8 cellular contexts compared by ENCODE assay signal in genomic region chr18:36130039-36130831, GRCh38. TPM values are rescaled to one million over a fixed set of nuclear protein-coding genes. Genes with fewer than 3 reads are reported as not detected.
DNase-seq lines count a peak whose midpoint lies in the region; ATAC-seq and TF ChIP-seq lines count a peak whose summit lies in the region.

No MANE protein-coding gene starts in this region.

- no peaks in the 10 kb centered on the region for H3K9me3 Mint-ChIP-seq in activated naive CD4-positive, alpha-beta T cell treated with anti-CD3 and anti-CD28 coated beads, Interleukin-2, amount 50 U/mL, for 24 hours

- no peaks in the 10 kb centered on the region for H3K9me3 ChIP-seq in T-helper 17 cell (ENCODE audit: control insufficient read depth, low read length, poor library complexity, severe bottlenecking)

- no peak for DNase-seq in activated naive CD4-positive, alpha-beta T cell treated with anti-CD3 and anti-CD28 coated beads, Interleukin-2, amount 50 U/mL, for 16 hours
- DNase-seq in T-helper 17 cell (no peak), foreskin fibroblast (no peak), pons (ENCODE audit: low spot score) (peak; percentile 12), retina (no peak), ACHN (no peak)

- peaks cover 62% of the 10 kb centered on the region for H3K4me1 Mint-ChIP-seq in activated naive CD4-positive, alpha-beta T cell treated with anti-CD3 and anti-CD28 coated beads, Interleukin-2, amount 50 U/mL, for 24 hours
- peaks cover 36% of the 10 kb centered on the region for H3K4me1 Mint-ChIP-seq in T-helper 17 cell

- no peaks in the 10 kb centered on the region for H3K27me3 Mint-ChIP-seq in activated naive CD4-positive, alpha-beta T cell treated with anti-CD3 and anti-CD28 coated beads, Interleukin-2, amount 50 U/mL, for 24 hours
- no peaks in the 10 kb centered on the region for H3K27me3 Mint-ChIP-seq in T-helper 17 cell

- H3K36me3 Mint-ChIP-seq in activated naive CD4-positive, alpha-beta T cell treated with anti-CD3 and anti-CD28 coated beads, Interleukin-2, amount 50 U/mL, for 24 hours = peaks cover 4% of the 10 kb centered on the region
- peaks cover 2% of the 10 kb centered on the region for H3K36me3 Mint-ChIP-seq in T-helper 17 cell (ENCODE audit: low read depth)

- peak overlapping the region; percentile 90 for H3K4me3 Mint-ChIP-seq in activated naive CD4-positive, alpha-beta T cell treated with anti-CD3 and anti-CD28 coated beads, Interleukin-2, amount 50 U/mL, for 24 hours
- peak overlapping the region; percentile 94 for H3K4me3 Mint-ChIP-seq in T-helper 17 cell

- no peak for TF ChIP-seq CTCF in foreskin fibroblast (IDR thresholded peaks at IDR 0.05; ENCODE audit: low read depth, low read length)

- H3K4me3 ChIP-seq in foreskin fibroblast (ENCODE audit: low read depth in 1 of 2, low read length in 2 of 2) = peak overlapping the region; percentile 81 to 87

- H3K27ac Mint-ChIP-seq in activated naive CD4-positive, alpha-beta T cell treated with anti-CD3 and anti-CD28 coated beads, Interleukin-2, amount 50 U/mL, for 24 hours = peak overlapping the region; percentile 94
- peak overlapping the region; percentile 97 for H3K27ac Mint-ChIP-seq in T-helper 17 cell

- in situ Hi-C loops in ACHN (cut with HindIII; ENCODE audit: low pct_ligation_motif_present, low pct_unique_long_range_greater_than_20kb, low sequenced_read_pairs) = no loop called here

- ATAC-seq in HG02981 (IDR thresholded peaks at IDR 0.05; ENCODE audit: unreplicated experiment) = peak; percentile 22
- peak; percentile 3 for ATAC-seq in T-helper 17 cell

RNA-seq across cellular contexts. Expression of gene ELP2, which starts 0.5 kb away (rescaled TPM):
- 100 to 1,000 TPM; 147 to 152 TPM for total RNA-seq in T-helper 17 cell

RNA-seq across cellular contexts. Expression of gene SLC39A6, which starts 1.1 kb away (rescaled TPM):
- total RNA-seq in T-helper 17 cell = 10 to 100 TPM; 14.4 to 16.3 TPM

RNA-seq across cellular contexts. Expression of gene MOCOS, which starts 57.1 kb away (rescaled TPM):
- total RNA-seq in T-helper 17 cell = under 1 TPM in 1 of 2 donors, not detected in 1; 0.30 TPM
